Comparison of ENCODE assay signal across 1 cellular context in genomic region chr4:180827610-180828009, GRCh38.
TF ChIP-seq lines count a peak whose summit lies in the region.

No MANE protein-coding gene starts in this region.

TF ChIP-seq in H1, 55 proteins besides CTCF, POLR2A, EP300 and RAD21:
- peak; percentile 86 for TF ChIP-seq BACH1 (IDR thresholded peaks at IDR 0.05; ENCODE audit: low read length)
- TF ChIP-seq KDM4A (IDR thresholded peaks at IDR 0.05; ENCODE audit: low read depth, low read length, severe bottlenecking), result no peak
- peak; percentile 93 for TF ChIP-seq MAFK (IDR thresholded peaks at IDR 0.05; ENCODE audit: low read depth, low read length)
TF ChIP-seq in H1: peak in this region for 2.
